In genomic region chr5:135535820-135536801, GRCh38 we compare ENCODE assay signal across 12 cellular contexts. TPM values are rescaled to one million over a fixed set of nuclear protein-coding genes. Genes with fewer than 3 reads are reported as not detected.
DNase-seq lines count a peak whose midpoint lies in the region; ATAC-seq and TF ChIP-seq lines count a peak whose summit lies in the region.
"Had no signal": no experiment of that assay in that cellular context is flagged by ENCODE, and none has a peak within 500 bp of the region (broad histone marks: within the 10 kb centered on the region; RNA-seq: fewer than 3 reads in every experiment).

TSS of gene NEUROG1 (minus strand) at chr5:135535964. CDS start at chr5:135535690, 274 bp downstream.

- no peaks in the 10 kb centered on the region for H3K9me3 Mint-ChIP-seq in T-helper 2 cell treated with Interferon-gamma antibody and Interleukin-4, amounts not matched to agents 5 μg/mL and 100 μg/mL, for 36 hours
- no peaks in the 10 kb centered on the region for H3K9me3 Mint-ChIP-seq in stimulated activated memory B cell treated with anti-CD40 and anti-IgM and Interleukin-4, amounts not matched to agents 10 μg/mL and 1 μg/mL and 100 μg/mL, for 72 hours

- no peaks in the 10 kb centered on the region for H3K9me3 ChIP-seq in hepatocyte (ENCODE audit: low read depth)

- peaks cover 92% of the 10 kb centered on the region for H3K27me3 Mint-ChIP-seq in T-helper 2 cell treated with Interferon-gamma antibody and Interleukin-4, amounts not matched to agents 5 μg/mL and 100 μg/mL, for 36 hours (ENCODE audit: low read depth)
- peaks cover 84% of the 10 kb centered on the region for H3K27me3 Mint-ChIP-seq in stimulated activated memory B cell treated with anti-CD40 and anti-IgM and Interleukin-4, amounts not matched to agents 10 μg/mL and 1 μg/mL and 100 μg/mL, for 72 hours

- H3K4me3 Mint-ChIP-seq in T-helper 2 cell treated with Interferon-gamma antibody and Interleukin-4, amounts not matched to agents 5 μg/mL and 100 μg/mL, for 36 hours: peak within 1 kb of the TSS; percentile 9
- H3K4me3 Mint-ChIP-seq in stimulated activated memory B cell treated with anti-CD40 and anti-IgM and Interleukin-4, amounts not matched to agents 10 μg/mL and 1 μg/mL and 100 μg/mL, for 72 hours: peak within 1 kb of the TSS; percentile 25

- TF ChIP-seq CTCF in hepatocyte (IDR thresholded peaks at IDR 0.05; ENCODE audit: poor library complexity): no peak

- H3K4me2 ChIP-seq in hepatocyte: peak within 1 kb of the TSS; percentile 76

- no peaks in the 10 kb centered on the region for H3K4me1 Mint-ChIP-seq in T-helper 2 cell treated with Interferon-gamma antibody and Interleukin-4, amounts not matched to agents 5 μg/mL and 100 μg/mL, for 36 hours (ENCODE audit: low read depth)
- H3K4me1 Mint-ChIP-seq in stimulated activated memory B cell treated with anti-CD40 and anti-IgM and Interleukin-4, amounts not matched to agents 10 μg/mL and 1 μg/mL and 100 μg/mL, for 72 hours: peaks cover 7% of the 10 kb centered on the region

- WGBS in hepatocyte (ENCODE audit: low lambda C conversion rate, missing lambda C conversion rate): 4% methylated on average over 68 of the region's 74 CpGs

- no peaks in the 10 kb centered on the region for H3K36me3 ChIP-seq in hepatocyte (replicated peaks; ENCODE audit: insufficient read depth, low read depth)

- no peaks in the 10 kb centered on the region for H4K20me1 ChIP-seq in hepatocyte (ENCODE audit: insufficient read depth, poor library complexity, severe bottlenecking)

- H3K36me3 Mint-ChIP-seq in T-helper 2 cell treated with Interferon-gamma antibody and Interleukin-4, amounts not matched to agents 5 μg/mL and 100 μg/mL, for 36 hours (ENCODE audit: low read depth): no peaks in the 10 kb centered on the region
- no peaks in the 10 kb centered on the region for H3K36me3 Mint-ChIP-seq in stimulated activated memory B cell treated with anti-CD40 and anti-IgM and Interleukin-4, amounts not matched to agents 10 μg/mL and 1 μg/mL and 100 μg/mL, for 72 hours

- H3K27ac ChIP-seq in hepatocyte: no peak within 1 kb of the TSS
- H3K27ac ChIP-seq: C4-2B had no signal

- no peak for ATAC-seq in stimulated activated memory B cell treated with anti-CD40 and anti-IgM and Interleukin-4, amounts not matched to agents 10 μg/mL and 1 μg/mL and 100 μg/mL, for 72 hours
- no peak for ATAC-seq in GM18511 (IDR thresholded peaks at IDR 0.05; ENCODE audit: unreplicated experiment)
- ATAC-seq in HG02610 (IDR thresholded peaks at IDR 0.05; ENCODE audit: unreplicated experiment): no peak

- H2AFZ ChIP-seq in hepatocyte: peak within 1 kb of the TSS; percentile 56

- no peak within 1 kb of the TSS for H3K27ac Mint-ChIP-seq in T-helper 2 cell treated with Interferon-gamma antibody and Interleukin-4, amounts not matched to agents 5 μg/mL and 100 μg/mL, for 36 hours
- H3K27ac Mint-ChIP-seq in stimulated activated memory B cell treated with anti-CD40 and anti-IgM and Interleukin-4, amounts not matched to agents 10 μg/mL and 1 μg/mL and 100 μg/mL, for 72 hours: no peak within 1 kb of the TSS

- H3K27me3 ChIP-seq in hepatocyte: peaks cover 100% of the 10 kb centered on the region

- H3K9me2 ChIP-seq in hepatocyte (replicated peaks; ENCODE audit: insufficient read depth): no peaks in the 10 kb centered on the region

- H3K4me1 ChIP-seq in hepatocyte (ENCODE audit: insufficient read depth): no peaks in the 10 kb centered on the region

- no peak within 1 kb of the TSS for H3K4me3 ChIP-seq in hepatocyte

- no peak for DNase-seq in T-helper 2 cell treated with Interferon-gamma antibody and Interleukin-4, amounts not matched to agents 5 μg/mL and 100 μg/mL, for 36 hours (ENCODE audit: low spot score)
- DNase-seq in T-helper 2 cell (no peak), NCI-H748 (lab: John Stamatoyannopoulos, UW; ENCODE audit: unreplicated experiment) (peak; percentile 92), hepatocyte (ENCODE audit: low spot score) (peak; percentile 26)
- DNase-seq in effector CD8-positive, alpha-beta T cell (lab: John Stamatoyannopoulos, UW): no peak

- H3K79me2 ChIP-seq in hepatocyte: no peaks in the 10 kb centered on the region

RNA-seq across cellular contexts. Expression of gene NEUROG1, which starts in this region (rescaled TPM):
- not detected in 2 replicates for total RNA-seq in hepatocyte
- polyA plus RNA-seq in hepatocyte: not detected in 2 replicates
- total RNA-seq: epithelial cell of proximal tubule, SK-MEL-5 had no signal
- polyA plus RNA-seq: IgD-negative memory B cell had no signal

Comparison
In these comparisons a context has a peak if more than half of its experiments do, and no peak if none do; other contexts are left out.
1. Peak in DNase-seq and H3K4me2 ChIP-seq in hepatocyte; RNA of the gene not detected or under 1 TPM.